ENCODE assay signal across 8 cellular contexts in the genomic region with DNA sequence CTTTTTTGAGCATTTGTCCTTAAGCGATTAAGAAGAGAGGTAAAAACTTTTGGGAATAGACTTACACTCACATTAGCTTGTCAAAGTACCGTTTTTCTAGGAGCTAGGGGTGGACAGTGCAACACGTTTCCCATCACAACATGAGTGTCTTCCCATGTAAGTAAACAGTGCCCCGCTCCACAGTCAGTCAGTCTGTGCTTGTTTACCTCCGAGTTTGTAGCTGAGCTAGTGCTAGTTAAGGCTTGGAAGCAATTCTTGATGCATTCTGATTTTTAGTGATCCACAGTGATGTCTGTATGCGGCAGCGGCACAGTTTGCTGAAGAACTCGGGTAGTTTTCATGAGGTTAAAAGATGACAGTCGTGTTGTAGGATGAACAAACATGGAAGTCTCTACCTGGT. TPM values are rescaled to one million over a fixed set of nuclear protein-coding genes. Genes with fewer than 3 reads are reported as not detected.
DNase-seq lines count a peak whose midpoint lies in the region; ATAC-seq and TF ChIP-seq lines count a peak whose summit lies in the region.

No MANE protein-coding gene starts in this region.

- 12% methylated on average over 5 of the region's 9 CpGs; no CpG with 5 or more reads in 1 of the 2 experiments for WGBS in IMR-90 (ENCODE audit: extremely low coverage in 2 of 2, insufficient read length in 1 of 2), 2 experiments

- CTCF ChIA-PET in IMR-90 (lab: Yijun Ruan, JAX), result no interaction called here

- intact Hi-C loops in IMR-90 (cut with micrococcal nuclease), result loop anchor here (5.0 kb wide), 2 partner anchors 48 to 83 kb away; no protein-coding TSS in a partner anchor

- no peak for ATAC-seq in CD4-positive, CD25-positive, alpha-beta regulatory T cell (ENCODE audit: low read depth in 2 of 2)
- no peak for ATAC-seq in IMR-90 (ENCODE audit: low read depth)
- ATAC-seq in GM21717 (IDR thresholded peaks at IDR 0.05; ENCODE audit: unreplicated experiment), result no peak

- H2BK5ac ChIP-seq in IMR-90 (ENCODE audit: low read depth, low read length, poor library complexity, severe bottlenecking), result peak overlapping the region; percentile 99

- H4K8ac ChIP-seq in IMR-90 (ENCODE audit: low read depth in 2 of 2, low read length in 2 of 2), result peak overlapping the region; percentile 94 to 98; a peak in 2 of 4 replicates

- peak overlapping the region; percentile 94 for H3K23ac ChIP-seq in IMR-90 (ENCODE audit: low read depth, low read length)

- H3K4ac ChIP-seq in IMR-90 (ENCODE audit: low read depth, low read length), result peak overlapping the region; percentile 100

- no peaks in the 10 kb centered on the region for H3K36me3 ChIP-seq in CD4-positive, CD25-positive, alpha-beta regulatory T cell (ENCODE audit: control insufficient read depth, insufficient read depth, low read length)
- no peaks in the 10 kb centered on the region for H3K36me3 ChIP-seq in IMR-90 (ENCODE audit: control insufficient read depth, insufficient read depth, low read length)
- no peaks in the 10 kb centered on the region for H3K36me3 ChIP-seq in kidney epithelial cell (ENCODE audit: control insufficient read depth, insufficient read depth, low read length)

- in situ Hi-C loops in IMR-90 (cut with MboI; ENCODE audit: low sequenced_read_pairs), result no loop called here

- peaks cover 27% of the 10 kb centered on the region for H3K4me1 ChIP-seq in CD4-positive, CD25-positive, alpha-beta regulatory T cell (ENCODE audit: control insufficient read depth, insufficient read depth, low read length, poor library complexity, severe bottlenecking)
- H3K4me1 ChIP-seq in IMR-90 (ENCODE audit: control insufficient read depth, insufficient read depth, low read length), result peaks cover 2% of the 10 kb centered on the region

- H3K79me1 ChIP-seq in IMR-90 (ENCODE audit: low read depth in 1 of 2, low read length in 2 of 2), result peaks cover 14 to 56% of the 10 kb centered on the region in 2 experiments

- peaks cover 6 to 60% (median 48%) of the 10 kb centered on the region in 4 donors for H3K4me1 Mint-ChIP-seq in CD4-positive, CD25-positive, alpha-beta regulatory T cell

- peak overlapping the region; percentile 100 for H3K9ac ChIP-seq in IMR-90 (ENCODE audit: low read depth, low read length)

- H3K27ac ChIP-seq in CD4-positive, CD25-positive, alpha-beta regulatory T cell (ENCODE audit: insufficient read depth, low read length, poor library complexity, severe bottlenecking), result peak overlapping the region; percentile 93
- H3K27ac ChIP-seq in IMR-90 (ENCODE audit: insufficient read depth, low read length) (peak overlapping the region; percentile 100), angular gyrus (ENCODE audit: low read depth, low read length) (peak overlapping the region; percentile 95)

- TF ChIP-seq RAD21 in IMR-90 (IDR thresholded peaks at IDR 0.05; ENCODE audit: low read length), result no peak

- no peaks in the 10 kb centered on the region for H3K27me3 Mint-ChIP-seq in CD4-positive, CD25-positive, alpha-beta regulatory T cell

- POLR2A ChIA-PET in IMR-90 (lab: Charles Lee; ENCODE audit: unreplicated experiment), result interaction anchor here (0.5 kb wide), 1 partner anchor 1992 kb away, joined by 3 read pairs; no protein-coding TSS in a partner anchor

- no peaks in the 10 kb centered on the region for H3K9me3 Mint-ChIP-seq in CD4-positive, CD25-positive, alpha-beta regulatory T cell

- H3K4me3 Mint-ChIP-seq in CD4-positive, CD25-positive, alpha-beta regulatory T cell, result peak overlapping the region; percentile 97 to 99 (median 98)

- H2AK5ac ChIP-seq in IMR-90 (ENCODE audit: low read depth, low read length), result peak overlapping the region; percentile 37

- no peak overlapping the region for H2BK20ac ChIP-seq in IMR-90 (ENCODE audit: low read depth, low read length)

- DNase-seq in CD4-positive, CD25-positive, alpha-beta regulatory T cell, result peak in 1 of 3 donors; percentile 23
- DNase-seq in IMR-90, result peak; percentile 28
- DNase-seq in kidney epithelial cell (ENCODE audit: low read depth), result no peak
- peak; percentile 73 for DNase-seq in superior temporal gyrus (ENCODE audit: extremely low spot score)
- DNase-seq in activated gamma-delta T cell (lab: John Stamatoyannopoulos, UW), result no peak
- DNase-seq in COLO829 (ENCODE audit: low spot score), result no peak

- BruUV-seq in IMR-90 (replicated peaks; lab: Mats Ljungman, UMichigan), result TSS peak; percentile 41

- H3K36me3 Mint-ChIP-seq in CD4-positive, CD25-positive, alpha-beta regulatory T cell, result no peaks in the 10 kb centered on the region

- TF ChIP-seq POLR2A in IMR-90 (IDR thresholded peaks at IDR 0.05; ENCODE audit: low read depth, low read length), result no peak

- H4K5ac ChIP-seq in IMR-90 (ENCODE audit: low read depth, low read length), result peak overlapping the region; percentile 65

- dilution Hi-C loops in IMR-90 (cut with HindIII; ENCODE audit: low sequenced_read_pairs, unreplicated experiment), result no loop called here

- peak overlapping the region; percentile 99 for H2BK120ac ChIP-seq in IMR-90 (ENCODE audit: low read depth, low read length)

- 0 out of 3 replicates have a peak overlapping the region, but pooled peaks have one; percentile 2 for H2BK15ac ChIP-seq in IMR-90 (ENCODE audit: low read depth, low read length)

- no peaks in the 10 kb centered on the region for H3K9me3 ChIP-seq in CD4-positive, CD25-positive, alpha-beta regulatory T cell (ENCODE audit: control insufficient read depth in 2 of 2, low read length in 2 of 2)
- H3K9me3 ChIP-seq in IMR-90 (ENCODE audit: control insufficient read depth, insufficient read depth, low read length), result no peaks in the 10 kb centered on the region

- H4K91ac ChIP-seq in IMR-90 (ENCODE audit: insufficient read depth, low read depth, low read length), result peak overlapping the region; percentile 51; the same call in 1 of the 2 replicates

- H3K4me3 ChIP-seq in CD4-positive, CD25-positive, alpha-beta regulatory T cell (ENCODE audit: low read depth, low read length), result peak overlapping the region; percentile 93
- H3K4me3 ChIP-seq in IMR-90 (ENCODE audit: insufficient read depth, low read depth, low read length) (peak overlapping the region; percentile 96), kidney epithelial cell (ENCODE audit: low read depth, low read length) (peak overlapping the region; percentile 97)

- H3K27ac Mint-ChIP-seq in CD4-positive, CD25-positive, alpha-beta regulatory T cell, result peak overlapping the region; percentile 97 to 98 (median 97)

- H3K56ac ChIP-seq in IMR-90 (ENCODE audit: extremely low read depth, insufficient read depth, low read length), result peak overlapping the region; percentile 80

- H3K27me3 ChIP-seq in CD4-positive, CD25-positive, alpha-beta regulatory T cell (ENCODE audit: control insufficient read depth, insufficient read depth, low read length), result no peaks in the 10 kb centered on the region
- H3K27me3 ChIP-seq in IMR-90 (ENCODE audit: control insufficient read depth, insufficient read depth, low read length), result no peaks in the 10 kb centered on the region
- no peaks in the 10 kb centered on the region for H3K27me3 ChIP-seq in kidney epithelial cell (ENCODE audit: control insufficient read depth, insufficient read depth, low read length)

- H4K20me1 ChIP-seq in IMR-90 (ENCODE audit: insufficient read depth, low read length), result peaks cover 29% of the 10 kb centered on the region

- H3K4me2 ChIP-seq in IMR-90 (ENCODE audit: low read depth, low read length), result peak overlapping the region; percentile 100

- H3K9me1 ChIP-seq in IMR-90 (ENCODE audit: insufficient read depth, low read length), result peaks cover 7% of the 10 kb centered on the region

- H2AK9ac ChIP-seq in IMR-90 (replicated peaks; ENCODE audit: low read depth, low read length, poor library complexity), result peak overlapping the region; percentile 92

- H3K18ac ChIP-seq in IMR-90 (ENCODE audit: low read depth, low read length), result peak overlapping the region; percentile 77

- TF ChIP-seq CTCF in IMR-90 (conservative IDR thresholded peaks at IDR 0.05; ENCODE audit: low read depth, low read length), result no peak
- TF ChIP-seq CTCF in kidney epithelial cell (IDR thresholded peaks at IDR 0.05; ENCODE audit: insufficient read depth, low read length, poor library complexity, severe bottlenecking), result no peak

- H3K14ac ChIP-seq in IMR-90 (replicated peaks; ENCODE audit: low read depth, low read length), result peak overlapping the region; percentile 100

- H2AFZ ChIP-seq in IMR-90 (replicated peaks; ENCODE audit: low read length, poor library complexity), result peak overlapping the region; percentile 99

TF ChIP-seq in IMR-90, 13 proteins besides CTCF, POLR2A, EP300 and RAD21:
- TF ChIP-seq CEBPB (IDR thresholded peaks at IDR 0.05; ENCODE audit: low read depth, low read length) (no peak), MXI1 (IDR thresholded peaks at IDR 0.05; ENCODE audit: borderline replicate concordance, low read depth, low read length) (peak; percentile 10; the same call in 1 of the 2 replicates), BHLHE40 (IDR thresholded peaks at IDR 0.05; ENCODE audit: low read depth, low read length) (no peak), RFX5 (IDR thresholded peaks at IDR 0.05; ENCODE audit: low read depth, low read length) (no peak), MAFK (IDR thresholded peaks at IDR 0.05; ENCODE audit: low read depth, low read length) (no peak), CHD1 (IDR thresholded peaks at IDR 0.05; ENCODE audit: low read depth, low read length) (no peak), MAZ (IDR thresholded peaks at IDR 0.05; ENCODE audit: borderline replicate concordance, low read depth, low read length) (no peak)

RNA-seq across cellular contexts. Expression of a gene that starts 0.9 kb away (rescaled TPM):
- 51.2 TPM for total RNA-seq in CD4-positive, CD25-positive, alpha-beta regulatory T cell
- 10 to 100 TPM in 3 of 4 donors, 1 to 10 TPM in 1; 9.4 to 16.3 (median 12.9) TPM for polyA plus RNA-seq in CD4-positive, CD25-positive, alpha-beta regulatory T cell
- 86.4 and 125 TPM in 2 replicates for total RNA-seq in IMR-90 (2012; rRNA removed)
- polyA plus RNA-seq in IMR-90 (2012; rRNA removed), result 23.3 and 24.8 TPM in 2 replicates
- 3.4 and 4.4 TPM in 2 replicates for polyA plus RNA-seq in IMR-90 (2012; cell fraction: cytosol; rRNA removed)
- polyA plus RNA-seq in IMR-90 (2012; cell fraction: nucleus; rRNA removed; ENCODE audit: low replicate concordance), result 13.2 and 134 TPM in 2 replicates
- 29.6 and 30.0 TPM in 2 replicates for total RNA-seq in kidney epithelial cell

Comparison
In these comparisons a context has a peak if more than half of its experiments do, and no peak if none do; other contexts are left out.
1. DNase-seq: peak in IMR-90 (single experiment) and superior temporal gyrus (single experiment); none in kidney epithelial cell (single experiment), activated gamma-delta T cell (single experiment) and COLO829 (single experiment).
2. Peak in every context shown above with its lines, with median percentiles within 50 percentile points of each other: H3K27ac ChIP-seq and H3K4me3 ChIP-seq.